2 cellular contexts compared by ENCODE assay signal in the genomic region with DNA sequence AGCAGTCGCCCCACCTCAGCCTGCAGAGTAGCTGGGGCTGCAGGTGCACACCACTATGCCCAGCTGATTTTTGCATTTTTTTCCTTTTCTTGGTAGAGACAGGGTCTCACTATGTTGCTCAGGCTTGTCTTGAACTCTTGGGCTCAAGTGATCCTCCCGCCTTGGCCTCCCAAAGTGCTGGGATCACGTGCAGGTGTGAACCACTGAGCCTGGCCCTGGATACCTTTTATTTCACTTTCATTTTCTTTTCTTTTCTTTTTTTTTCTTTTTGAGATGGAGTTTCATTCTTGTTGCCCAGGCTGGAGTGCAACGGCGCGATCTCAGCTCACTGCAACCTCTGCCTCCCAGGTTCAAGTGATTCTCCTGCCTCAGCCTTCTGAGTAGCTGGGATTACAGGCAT.
A peak's percentile ranks its signal among the peaks of the same experiment; 100 is the strongest.
TF ChIP-seq lines count a peak whose summit lies in the region.

No MANE protein-coding gene starts in this region.

TF ChIP-seq in IMR-90, 13 proteins besides CTCF, POLR2A, EP300 and RAD21:
- TF ChIP-seq, protein P1, sequence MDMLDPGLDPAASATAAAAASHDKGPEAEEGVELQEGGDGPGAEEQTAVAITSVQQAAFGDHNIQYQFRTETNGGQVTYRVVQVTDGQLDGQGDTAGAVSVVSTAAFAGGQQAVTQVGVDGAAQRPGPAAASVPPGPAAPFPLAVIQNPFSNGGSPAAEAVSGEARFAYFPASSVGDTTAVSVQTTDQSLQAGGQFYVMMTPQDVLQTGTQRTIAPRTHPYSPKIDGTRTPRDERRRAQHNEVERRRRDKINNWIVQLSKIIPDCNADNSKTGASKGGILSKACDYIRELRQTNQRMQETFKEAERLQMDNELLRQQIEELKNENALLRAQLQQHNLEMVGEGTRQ (IDR thresholded peaks at IDR 0.05; ENCODE audit: low read depth, low read length), result 0 out of 2 replicates have a peak, but pooled peaks have one; percentile 4

TF ChIP-seq in GM12878, 131 proteins besides CTCF, POLR2A, EP300 and RAD21:
- TF ChIP-seq RAD51 (IDR thresholded peaks at IDR 0.05) (0 out of 2 replicates have a peak, but pooled peaks have one; percentile 57), BHLHE40 (IDR thresholded peaks at IDR 0.05; ENCODE audit: borderline replicate concordance in 1 of 2, low read depth in 2 of 2, low read length in 1 of 2) (peak in 1 of 2 experiments; percentile 73; a peak in 2 of 4 replicates)
